In the genomic region with DNA sequence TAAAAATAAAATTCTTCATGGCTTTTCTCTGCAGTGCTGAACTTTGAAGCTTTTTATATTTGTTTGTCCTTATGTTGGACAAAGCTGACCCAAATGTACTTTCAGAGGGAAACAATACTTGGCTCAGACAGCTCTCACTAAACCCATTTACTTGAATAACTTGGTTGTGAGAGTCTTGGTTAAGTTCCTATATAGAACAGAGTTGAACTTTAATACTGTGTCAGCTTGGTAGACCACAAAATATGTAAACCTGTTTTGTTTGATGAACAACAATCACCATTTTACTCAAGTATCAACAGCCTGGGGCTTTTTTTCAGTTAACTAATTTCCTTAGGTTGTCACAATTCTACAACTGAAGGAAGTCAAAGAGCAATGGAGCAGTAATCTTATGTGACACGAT, we compare ENCODE assay signal across 13 cellular contexts.
DNase-seq lines count a peak whose midpoint lies in the region; ATAC-seq and TF ChIP-seq lines count a peak whose summit lies in the region.
"Had no signal": no experiment of that assay in that cellular context is flagged by ENCODE, and none has a peak within 500 bp of the region (broad histone marks: within the 10 kb centered on the region; RNA-seq: fewer than 3 reads in every experiment).

No MANE protein-coding gene starts in this region.

- H3K4me3 ChIP-seq in RWPE2 (ENCODE audit: severe bottlenecking) (no peak overlapping the region), epithelial cell of esophagus (ENCODE audit: low read length) (no peak overlapping the region), OCI-LY7 (ENCODE audit: low read depth, low read length, poor library complexity, severe bottlenecking) (no peak overlapping the region)
- no peak overlapping the region for H3K4me3 ChIP-seq in CD8-positive, alpha-beta memory T cell (ENCODE audit: low read length)

- POLR2A ChIA-PET in OCI-LY7 (lab: Charles Lee): interaction anchor here (0.6 kb wide), 1 partner anchor 68 kb away, joined by 3 read pairs; no protein-coding TSS in a partner anchor
- POLR2A ChIA-PET in CD8-positive, alpha-beta memory T cell (lab: Charles Lee): no interaction called here

- H3K9me2 ChIP-seq in OCI-LY7 (ENCODE audit: insufficient read depth, low read length): no peaks in the 10 kb centered on the region

- ATAC-seq in RWPE2 (ENCODE audit: low read depth): 0 out of 3 replicates have a peak, but pooled peaks have one; percentile 31

- TF ChIP-seq CTCF in RWPE2 (IDR thresholded peaks at IDR 0.05; ENCODE audit: poor library complexity, severe bottlenecking) (no peak), epithelial cell of esophagus (IDR thresholded peaks at IDR 0.05; ENCODE audit: insufficient read depth, low read depth, low read length, missing control alignments) (no peak), glutamatergic neuron (IDR thresholded peaks at IDR 0.05; ENCODE audit: partially characterized antibody, unreplicated experiment) (no peak), OCI-LY7 (conservative IDR thresholded peaks at IDR 0.05; ENCODE audit: low read length) (no peak)

- peaks cover 1% of the 10 kb centered on the region for H3K4me1 Mint-ChIP-seq in glutamatergic neuron (ENCODE audit: low read depth, unreplicated experiment)
- no peaks in the 10 kb centered on the region for H3K4me1 Mint-ChIP-seq in CD8-positive, alpha-beta memory T cell
- H3K4me1 Mint-ChIP-seq: B cell had no signal

- no TSS peak for BruUV-seq in OCI-LY7 (replicated peaks; lab: Mats Ljungman, UMichigan)

- CTCF ChIA-PET in OCI-LY7 (lab: Charles Lee; ENCODE audit: unreplicated experiment): no interaction called here
- CTCF ChIA-PET in CD8-positive, alpha-beta memory T cell (lab: Charles Lee): no interaction called here

- H3K27me3 Mint-ChIP-seq in glutamatergic neuron (ENCODE audit: unreplicated experiment): no peaks in the 10 kb centered on the region
- no peaks in the 10 kb centered on the region for H3K27me3 Mint-ChIP-seq in CD8-positive, alpha-beta memory T cell
- H3K27me3 Mint-ChIP-seq: B cell; CD4-positive, alpha-beta T cell had no signal

- no peaks in the 10 kb centered on the region for H3K36me3 ChIP-seq in RWPE2 (ENCODE audit: low read depth)
- H3K36me3 ChIP-seq in OCI-LY7 (ENCODE audit: insufficient read depth, low read length): no peaks in the 10 kb centered on the region
- no peaks in the 10 kb centered on the region for H3K36me3 ChIP-seq in CD8-positive, alpha-beta memory T cell (ENCODE audit: insufficient read depth, low read length)

- H3K27ac ChIP-seq in RWPE2 (ENCODE audit: poor library complexity, severe bottlenecking) (no peak overlapping the region), OCI-LY7 (ENCODE audit: low read depth, low read length, poor library complexity, severe bottlenecking) (no peak overlapping the region)
- H3K27ac ChIP-seq in CD8-positive, alpha-beta memory T cell (ENCODE audit: low read depth, low read length): no peak overlapping the region
- H3K27ac ChIP-seq: HL-60 had no signal

- intact Hi-C loops in OCI-LY7 (cut with micrococcal nuclease; ENCODE audit: unreplicated experiment): no loop called here

- no peak overlapping the region for H2AFZ ChIP-seq in OCI-LY7 (ENCODE audit: low read length)

- H3K4me1 ChIP-seq in RWPE2 (ENCODE audit: insufficient read depth, poor library complexity, severe bottlenecking) (no peaks in the 10 kb centered on the region), OCI-LY7 (ENCODE audit: insufficient read depth, low read length, poor library complexity, severe bottlenecking) (no peaks in the 10 kb centered on the region)
- no peaks in the 10 kb centered on the region for H3K4me1 ChIP-seq in CD8-positive, alpha-beta memory T cell (ENCODE audit: insufficient read depth, low read length)

- no peaks in the 10 kb centered on the region for H3K9me3 Mint-ChIP-seq in glutamatergic neuron (ENCODE audit: unreplicated experiment)
- H3K9me3 Mint-ChIP-seq in CD8-positive, alpha-beta memory T cell: peaks cover 0 to 14% (median 5%) of the 10 kb centered on the region in 5 donors

- H3K4me2 ChIP-seq in OCI-LY7 (ENCODE audit: low read length): no peak overlapping the region

- H3K79me2 ChIP-seq in OCI-LY7 (ENCODE audit: insufficient read depth, low read depth, low read length): no peaks in the 10 kb centered on the region

- H3K27me3 ChIP-seq in RWPE2 (ENCODE audit: insufficient read depth, poor library complexity, severe bottlenecking): no peaks in the 10 kb centered on the region
- H3K27me3 ChIP-seq in CD8-positive, alpha-beta memory T cell (ENCODE audit: insufficient read depth, low read length, poor library complexity, severe bottlenecking): no peaks in the 10 kb centered on the region

- in situ Hi-C loops in G401 (cut with HindIII; ENCODE audit: low sequenced_read_pairs): no loop called here

- no peak overlapping the region for H3K4me3 Mint-ChIP-seq in glutamatergic neuron (ENCODE audit: unreplicated experiment)
- H3K4me3 Mint-ChIP-seq in CD8-positive, alpha-beta memory T cell: no peak overlapping the region
- H3K4me3 Mint-ChIP-seq: B cell; CD4-positive, alpha-beta T cell; HFFc6 had no signal

- DNase-seq in G401 (ENCODE audit: low spot score) (peak; percentile 51), RWPE2 (ENCODE audit: low spot score) (no peak), epithelial cell of esophagus (ENCODE audit: low read depth) (peak; percentile 85), SW 1271 (lab: John Stamatoyannopoulos, UW) (no peak), glutamatergic neuron (no peak), OCI-LY7 (ENCODE audit: low spot score) (no peak)
- no peak for DNase-seq in CD8-positive, alpha-beta memory T cell
- DNase-seq: CD4-positive, alpha-beta T cell; HCEC 1CT; HFFc6; IMR-90 had no signal

- no peaks in the 10 kb centered on the region for H3K36me3 Mint-ChIP-seq in glutamatergic neuron (ENCODE audit: unreplicated experiment)
- no peaks in the 10 kb centered on the region for H3K36me3 Mint-ChIP-seq in CD8-positive, alpha-beta memory T cell

- no peaks in the 10 kb centered on the region for H4K20me1 ChIP-seq in OCI-LY7 (ENCODE audit: insufficient read depth, low read length)

- H3K9me3 ChIP-seq in RWPE2 (ENCODE audit: severe bottlenecking): no peaks in the 10 kb centered on the region
- H3K9me3 ChIP-seq in OCI-LY7 (ENCODE audit: low read length): no peaks in the 10 kb centered on the region
- H3K9me3 ChIP-seq in CD8-positive, alpha-beta memory T cell (ENCODE audit: low read length): peaks cover 4% of the 10 kb centered on the region

- no peak overlapping the region for H3K27ac Mint-ChIP-seq in glutamatergic neuron (ENCODE audit: unreplicated experiment)
- H3K27ac Mint-ChIP-seq in CD8-positive, alpha-beta memory T cell: no peak overlapping the region
- H3K27ac Mint-ChIP-seq: B cell; CD4-positive, alpha-beta T cell; HFFc6 had no signal

Comparison
In these comparisons a context has a peak if more than half of its experiments do, and no peak if none do; other contexts are left out.
1. DNase-seq: peak in G401 (single experiment) and epithelial cell of esophagus (single experiment); none in RWPE2 (single experiment), SW 1271 (0 of 2), glutamatergic neuron (single experiment), OCI-LY7 (single experiment) and CD8-positive, alpha-beta memory T cell (0 of 5).